In the genomic region with DNA sequence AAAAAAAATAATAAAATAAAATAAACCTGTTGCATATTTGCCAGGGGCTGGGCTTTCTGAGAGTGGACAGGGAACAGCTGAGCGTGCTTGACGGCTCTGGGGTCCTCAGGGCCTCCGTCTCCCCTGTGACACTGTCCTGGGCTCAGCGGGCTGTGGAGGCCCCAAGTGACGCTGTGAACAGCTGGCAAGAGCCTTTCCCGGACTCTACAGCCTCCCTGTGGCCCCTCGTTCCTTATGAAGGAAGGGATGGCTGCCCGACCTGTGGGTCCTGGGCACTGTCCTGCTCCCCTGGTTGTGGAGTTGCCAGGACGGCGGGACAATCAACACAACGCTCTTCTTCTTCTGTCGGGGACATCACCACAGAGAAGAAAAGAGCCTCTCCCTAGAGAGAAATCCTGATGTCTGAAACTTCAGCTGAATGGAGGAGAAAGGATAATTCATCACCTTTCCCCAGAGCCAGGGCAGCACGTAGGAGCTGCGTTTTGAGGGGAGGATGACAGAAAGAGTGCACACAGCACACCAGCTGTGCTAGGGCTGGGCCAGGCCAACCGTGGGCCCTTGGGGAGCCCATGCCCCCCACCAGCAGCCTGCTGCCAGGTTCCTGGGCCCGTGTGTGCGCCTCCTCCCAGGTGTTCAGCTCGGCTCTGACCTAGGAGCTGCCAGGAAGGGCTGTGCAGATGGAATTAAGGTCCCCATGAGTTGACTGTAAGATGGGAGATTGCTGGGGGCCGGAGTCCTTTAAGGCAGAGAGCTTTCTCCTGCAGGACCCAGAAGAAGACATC, we compare ENCODE assay signal across 13 cellular contexts. TPM values are rescaled to one million over a fixed set of nuclear protein-coding genes. Genes with fewer than 3 reads are reported as not detected.
A peak's percentile ranks its signal among the peaks of the same experiment; 100 is the strongest.
DNase-seq lines count a peak whose midpoint lies in the region; ATAC-seq and TF ChIP-seq lines count a peak whose summit lies in the region.
"Had no signal": no experiment of that assay in that cellular context is flagged by ENCODE, and none has a peak within 500 bp of the region (broad histone marks: within the 10 kb centered on the region; RNA-seq: fewer than 3 reads in every experiment).

No MANE protein-coding gene starts in this region.

- H3K4me3 ChIP-seq in CD4-positive, alpha-beta memory T cell (ENCODE audit: low read length in 2 of 2) = no peak overlapping the region
- no peak overlapping the region for H3K4me3 ChIP-seq in sigmoid colon
- H3K4me3 ChIP-seq in foreskin fibroblast (ENCODE audit: low read depth in 1 of 2, low read length in 2 of 2) = no peak overlapping the region
- H3K4me3 ChIP-seq: A549 had no signal

- no peak overlapping the region for H3K27ac ChIP-seq in CD4-positive, alpha-beta memory T cell (ENCODE audit: low read depth, low read length)
- no peak overlapping the region for H3K27ac ChIP-seq in sigmoid colon
- H3K27ac ChIP-seq: A549 had no signal

- H3K9me3 ChIP-seq in CD4-positive, alpha-beta memory T cell (ENCODE audit: control insufficient read depth in 1 of 2, low read length in 2 of 2) = no peaks in the 10 kb centered on the region
- H3K9me3 ChIP-seq in sigmoid colon = no peaks in the 10 kb centered on the region
- H3K9me3 ChIP-seq: A549 had no signal

- H3K4me1 Mint-ChIP-seq in activated CD4-positive, alpha-beta T cell treated with anti-CD3 and anti-CD28 coated beads, Interleukin-2, amount 10 ng/mL, durations not matched to agents 7 days and 5 days = peaks cover 48% of the 10 kb centered on the region
- H3K4me1 Mint-ChIP-seq in CD4-positive, alpha-beta memory T cell = peaks cover 35 to 62% (median 48%) of the 10 kb centered on the region in 4 donors
- peaks cover 41% of the 10 kb centered on the region for H3K4me1 Mint-ChIP-seq in activated T-helper 17 cell treated with anti-CD3 and anti-CD28 coated beads, Interleukin-2, amount 50 U/mL, for 72 hours

- no peaks in the 10 kb centered on the region for H3K27me3 ChIP-seq in CD4-positive, alpha-beta memory T cell (ENCODE audit: insufficient read depth, low read length)
- peaks cover 0 to 39% (median 0%) of the 10 kb centered on the region in 3 donors for H3K27me3 ChIP-seq in sigmoid colon

- no peaks in the 10 kb centered on the region for H3K36me3 ChIP-seq in CD4-positive, alpha-beta memory T cell (ENCODE audit: insufficient read depth, low read length)
- no peaks in the 10 kb centered on the region for H3K36me3 ChIP-seq in sigmoid colon

- TF ChIP-seq POLR2A in sigmoid colon (IDR thresholded peaks at IDR 0.05) = no peak

- peaks cover 1% of the 10 kb centered on the region for H3K27me3 Mint-ChIP-seq in activated CD4-positive, alpha-beta T cell treated with anti-CD3 and anti-CD28 coated beads, Interleukin-2, amount 10 ng/mL, durations not matched to agents 7 days and 5 days
- no peaks in the 10 kb centered on the region for H3K27me3 Mint-ChIP-seq in CD4-positive, alpha-beta memory T cell
- no peaks in the 10 kb centered on the region for H3K27me3 Mint-ChIP-seq in activated T-helper 17 cell treated with anti-CD3 and anti-CD28 coated beads, Interleukin-2, amount 50 U/mL, for 72 hours

- H3K4me1 ChIP-seq in CD4-positive, alpha-beta memory T cell (ENCODE audit: insufficient read depth, low read length) = peaks cover 52% of the 10 kb centered on the region
- H3K4me1 ChIP-seq in sigmoid colon = no peaks in the 10 kb centered on the region

- H3K9me3 Mint-ChIP-seq in activated CD4-positive, alpha-beta T cell treated with anti-CD3 and anti-CD28 coated beads, Interleukin-2, amount 10 ng/mL, durations not matched to agents 7 days and 5 days = no peaks in the 10 kb centered on the region
- H3K9me3 Mint-ChIP-seq in CD4-positive, alpha-beta memory T cell = peaks cover 0 to 3% (median 0%) of the 10 kb centered on the region in 8 donors
- H3K9me3 Mint-ChIP-seq in activated T-helper 17 cell treated with anti-CD3 and anti-CD28 coated beads, Interleukin-2, amount 50 U/mL, for 72 hours = no peaks in the 10 kb centered on the region

- POLR2A ChIA-PET in activated CD4-positive, alpha-beta T cell treated with anti-CD3 and anti-CD28 coated beads, Interleukin-2, amount 10 ng/mL, durations not matched to agents 7 days and 5 days (lab: Charles Lee) = interaction anchor here (0.5 to 0.6 kb wide), 2 partner anchors 66 to 83 kb away, joined by 3 read pairs; no protein-coding TSS in a partner anchor
- POLR2A ChIA-PET in CD4-positive, alpha-beta memory T cell (lab: Charles Lee; ENCODE audit: partially characterized antibody) = interaction anchor here (0.8 to 3.4 kb wide), 10 partner anchors 10 to 214 kb away, joined by 3 to 15 read pairs (median 6); partner anchors contain the start of gene PFKFB3

- CTCF ChIA-PET in activated CD4-positive, alpha-beta T cell treated with anti-CD3 and anti-CD28 coated beads, Interleukin-2, amount 10 ng/mL, durations not matched to agents 7 days and 5 days (lab: Charles Lee) = interaction anchor here (0.8 to 2.4 kb wide), 4 partner anchors 17 to 276 kb away, joined by 3 to 14 read pairs (median 6); partner anchors contain the start of gene PFKFB3
- CTCF ChIA-PET in CD4-positive, alpha-beta memory T cell (lab: Charles Lee; ENCODE audit: partially characterized antibody) = interaction anchor here (0.7 to 4.2 kb wide), 8 partner anchors 9 to 272 kb away, joined by 3 to 43 read pairs (median 3); no protein-coding TSS in a partner anchor

- no peak overlapping the region for H3K4me3 Mint-ChIP-seq in activated CD4-positive, alpha-beta T cell treated with anti-CD3 and anti-CD28 coated beads, Interleukin-2, amount 10 ng/mL, durations not matched to agents 7 days and 5 days
- H3K4me3 Mint-ChIP-seq in CD4-positive, alpha-beta memory T cell = peak overlapping the region in 6 of 8 donors; percentile 15 to 82 (median 74)
- peak overlapping the region; percentile 90 for H3K4me3 Mint-ChIP-seq in activated T-helper 17 cell treated with anti-CD3 and anti-CD28 coated beads, Interleukin-2, amount 50 U/mL, for 72 hours

- intact Hi-C loops in CD4-positive, alpha-beta memory T cell (cut with micrococcal nuclease) = no loop called here
- intact Hi-C loops in sigmoid colon (cut with DNase I) = no loop called here

- TF ChIP-seq EP300 in sigmoid colon (IDR thresholded peaks at IDR 0.05) = no peak

- TF ChIP-seq CTCF in sigmoid colon (IDR thresholded peaks at IDR 0.05) (no peak), foreskin fibroblast (IDR thresholded peaks at IDR 0.05; ENCODE audit: low read depth, low read length) (no peak)

- H3K27ac Mint-ChIP-seq in activated CD4-positive, alpha-beta T cell treated with anti-CD3 and anti-CD28 coated beads, Interleukin-2, amount 10 ng/mL, durations not matched to agents 7 days and 5 days = peak overlapping the region; percentile 19
- peak overlapping the region in 6 of 7 donors; percentile 55 to 95 (median 85) for H3K27ac Mint-ChIP-seq in CD4-positive, alpha-beta memory T cell
- H3K27ac Mint-ChIP-seq in activated T-helper 17 cell treated with anti-CD3 and anti-CD28 coated beads, Interleukin-2, amount 50 U/mL, for 72 hours = peak overlapping the region; percentile 98

- DNase-seq in activated CD4-positive, alpha-beta T cell treated with anti-CD3 and anti-CD28 coated beads, Interleukin-2, amount 10 ng/mL, durations not matched to agents 7 days and 5 days = no peak
- DNase-seq in activated CD4-positive, alpha-beta T cell treated with anti-CD3 and anti-CD28 coated beads for 48 hours = no peak
- DNase-seq in CD4-positive, alpha-beta memory T cell = no peak
- peak; percentile 51 for DNase-seq in sigmoid colon
- DNase-seq in foreskin fibroblast = no peak
- no peak for DNase-seq in MV-4-11 (lab: John Stamatoyannopoulos, UW)
- DNase-seq: DMS79 treated with DMSO at 0.1 percent for 48 hours, Karpas-422, NCI-H2029, NCI-H524, SHP77 treated with DMSO at 0.1 percent for 48 hours had no signal

- WGBS in sigmoid colon, 2 donors = 86 to 92% methylated on average over 19 of the region's 19 CpGs

- no peak for ATAC-seq in activated T-helper 17 cell treated with anti-CD3 and anti-CD28 coated beads, Interleukin-2, amount 50 U/mL, for 72 hours (replicated peaks)

- H3K36me3 Mint-ChIP-seq in activated CD4-positive, alpha-beta T cell treated with anti-CD3 and anti-CD28 coated beads, Interleukin-2, amount 10 ng/mL, durations not matched to agents 7 days and 5 days (ENCODE audit: low read depth) = no peaks in the 10 kb centered on the region
- H3K36me3 Mint-ChIP-seq in CD4-positive, alpha-beta memory T cell = peaks cover 0 to 3% of the 10 kb centered on the region in 2 donors
- H3K36me3 Mint-ChIP-seq in activated T-helper 17 cell treated with anti-CD3 and anti-CD28 coated beads, Interleukin-2, amount 50 U/mL, for 72 hours (ENCODE audit: low read depth) = peaks cover 37% of the 10 kb centered on the region

RNA-seq across cellular contexts. Expression of gene RBM17, which starts 45.5 kb away (rescaled TPM):
- total RNA-seq in activated CD4-positive, alpha-beta T cell treated with anti-CD3 and anti-CD28 coated beads, Interleukin-2, amount 10 ng/mL, durations not matched to agents 7 days and 5 days = 100 to 1,000 TPM; 164 to 177 TPM
- total RNA-seq in CD4-positive, alpha-beta memory T cell = 100 to 1,000 TPM; 117 to 125 TPM
- 100 to 1,000 TPM in 1 of 2 donors, 10 to 100 TPM in 1; 46.3 to 104 TPM for polyA plus RNA-seq in CD4-positive, alpha-beta memory T cell
- total RNA-seq in activated T-helper 17 cell treated with anti-CD3 and anti-CD28 coated beads, Interleukin-2, amount 50 U/mL, for 72 hours = 100 to 1,000 TPM; 157 to 253 TPM
- total RNA-seq in sigmoid colon = 10 to 100 TPM; 50.8 to 63.1 (median 54.8) TPM
- 10 to 100 TPM; 32.8 to 74.2 (median 40.2) TPM for polyA plus RNA-seq in sigmoid colon

Comparison
In these comparisons a context has a peak if more than half of its experiments do, and no peak if none do; other contexts are left out.
1. H3K27ac Mint-ChIP-seq: peak in every context shown above with its lines; median percentile 98 in activated T-helper 17 cell treated with anti-CD3 and anti-CD28 coated beads, Interleukin-2, amount 50 U/mL, for 72 hours; 85 in CD4-positive, alpha-beta memory T cell; 19 in activated CD4-positive, alpha-beta T cell treated with anti-CD3 and anti-CD28 coated beads, Interleukin-2, amount 10 ng/mL, durations not matched to agents 7 days and 5 days.